In genomic region chr2:58870704-58871103, GRCh38 we compare ENCODE assay signal across 11 cellular contexts.
DNase-seq lines count a peak whose midpoint lies in the region; ATAC-seq and TF ChIP-seq lines count a peak whose summit lies in the region.
"Had no signal": no experiment of that assay in that cellular context is flagged by ENCODE, and none has a peak within 500 bp of the region (broad histone marks: within the 10 kb centered on the region; RNA-seq: fewer than 3 reads in every experiment).

No MANE protein-coding gene starts in this region.

- H3K27ac ChIP-seq in RWPE2 (ENCODE audit: poor library complexity, severe bottlenecking), result no peak overlapping the region
- H3K27ac ChIP-seq in smooth muscle cell (ENCODE audit: low read depth), result no peak overlapping the region

- no peaks in the 10 kb centered on the region for H3K9me3 ChIP-seq in RWPE2 (ENCODE audit: severe bottlenecking)
- no peaks in the 10 kb centered on the region for H3K9me3 ChIP-seq in smooth muscle cell (replicated peaks; ENCODE audit: low read depth)

- no peak overlapping the region for H3K4me2 ChIP-seq in smooth muscle cell

- H3K4me3 ChIP-seq in RWPE2 (ENCODE audit: severe bottlenecking), result no peak overlapping the region
- H3K4me3 ChIP-seq in smooth muscle cell, result no peak overlapping the region

- no peaks in the 10 kb centered on the region for H3K4me1 ChIP-seq in RWPE2 (ENCODE audit: insufficient read depth, poor library complexity, severe bottlenecking)
- peaks cover 8% of the 10 kb centered on the region for H3K4me1 ChIP-seq in smooth muscle cell (ENCODE audit: low read depth)

- CTCF ChIA-PET in GM10248 (lab: Yijun Ruan, JAX), result interaction anchor here (1.1 to 2.6 kb wide), 3 partner anchors 11 to 30 kb away, joined by 3 to 9 read pairs (median 3); no protein-coding TSS in a partner anchor

- no peaks in the 10 kb centered on the region for H4K20me1 ChIP-seq in smooth muscle cell (ENCODE audit: low read depth)

- H3K36me3 ChIP-seq in RWPE2 (ENCODE audit: low read depth) (no peaks in the 10 kb centered on the region), smooth muscle cell (ENCODE audit: low read depth) (no peaks in the 10 kb centered on the region)

- H3F3A ChIP-seq in smooth muscle cell (ENCODE audit: low read depth), result no peaks in the 10 kb centered on the region

- H3K9ac ChIP-seq in smooth muscle cell (ENCODE audit: low read depth), result no peak overlapping the region

- H3K27me3 ChIP-seq in RWPE2 (ENCODE audit: insufficient read depth, poor library complexity, severe bottlenecking), result no peaks in the 10 kb centered on the region
- no peaks in the 10 kb centered on the region for H3K27me3 ChIP-seq in smooth muscle cell (ENCODE audit: low read depth)

- ATAC-seq in GM19372 (IDR thresholded peaks at IDR 0.05; ENCODE audit: low read depth, unreplicated experiment) (peak; percentile 80), HG03103 (IDR thresholded peaks at IDR 0.05; ENCODE audit: low read depth, unreplicated experiment) (peak; percentile 51), RWPE2 (ENCODE audit: low read depth) (peak; percentile 35; the same call in 1 of the 3 replicates)

- no peaks in the 10 kb centered on the region for H3K79me2 ChIP-seq in smooth muscle cell (ENCODE audit: low read depth)

- POLR2A ChIA-PET in GM10248 (lab: Yijun Ruan, JAX), result no interaction called here

- TF ChIP-seq CTCF in RWPE2 (IDR thresholded peaks at IDR 0.05; ENCODE audit: poor library complexity, severe bottlenecking) (no peak), smooth muscle cell (IDR thresholded peaks at IDR 0.05; ENCODE audit: borderline replicate concordance, insufficient read depth, poor library complexity, severe bottlenecking) (no peak), GM10248 (IDR thresholded peaks at IDR 0.05; ENCODE audit: control extremely low read depth, extremely low read depth, low read depth, missing control alignments) (no peak)

- WGBS in smooth muscle cell (ENCODE audit: low lambda C conversion rate), result 78% methylated on average over 2 of the region's 2 CpGs

- no peak overlapping the region for H2AFZ ChIP-seq in smooth muscle cell (ENCODE audit: low read depth)

- DNase-seq in DMS53 treated with DMSO at 0.1 percent for 48 hours (lab: John Stamatoyannopoulos, UW; ENCODE audit: unreplicated experiment), result peak; percentile 28
- DNase-seq in RWPE2 (ENCODE audit: low spot score), result no peak
- no peak for DNase-seq in DMS114 treated with DMSO at 0.1 percent for 48 hours (lab: John Stamatoyannopoulos, UW; ENCODE audit: unreplicated experiment)
- no peak for DNase-seq in smooth muscle cell (lab: John Stamatoyannopoulos, UW; ENCODE audit: unreplicated experiment)
- no peak for DNase-seq in GM10248 (ENCODE audit: extremely low spot score)
- no peak for DNase-seq in iPS-NIHi7 (ENCODE audit: extremely low spot score)
- DNase-seq: COR-L47; NCI-H446 treated with DMSO at 0.1 percent for 48 hours; stimulated activated naive B cell treated with anti-CD40 and anti-IgM and Interleukin-4, amounts not matched to agents 10 μg/mL and 1 μg/mL and 100 μg/mL, for 72 hours had no signal
